ENCODE assay signal across 1 cellular context in the genomic region with DNA sequence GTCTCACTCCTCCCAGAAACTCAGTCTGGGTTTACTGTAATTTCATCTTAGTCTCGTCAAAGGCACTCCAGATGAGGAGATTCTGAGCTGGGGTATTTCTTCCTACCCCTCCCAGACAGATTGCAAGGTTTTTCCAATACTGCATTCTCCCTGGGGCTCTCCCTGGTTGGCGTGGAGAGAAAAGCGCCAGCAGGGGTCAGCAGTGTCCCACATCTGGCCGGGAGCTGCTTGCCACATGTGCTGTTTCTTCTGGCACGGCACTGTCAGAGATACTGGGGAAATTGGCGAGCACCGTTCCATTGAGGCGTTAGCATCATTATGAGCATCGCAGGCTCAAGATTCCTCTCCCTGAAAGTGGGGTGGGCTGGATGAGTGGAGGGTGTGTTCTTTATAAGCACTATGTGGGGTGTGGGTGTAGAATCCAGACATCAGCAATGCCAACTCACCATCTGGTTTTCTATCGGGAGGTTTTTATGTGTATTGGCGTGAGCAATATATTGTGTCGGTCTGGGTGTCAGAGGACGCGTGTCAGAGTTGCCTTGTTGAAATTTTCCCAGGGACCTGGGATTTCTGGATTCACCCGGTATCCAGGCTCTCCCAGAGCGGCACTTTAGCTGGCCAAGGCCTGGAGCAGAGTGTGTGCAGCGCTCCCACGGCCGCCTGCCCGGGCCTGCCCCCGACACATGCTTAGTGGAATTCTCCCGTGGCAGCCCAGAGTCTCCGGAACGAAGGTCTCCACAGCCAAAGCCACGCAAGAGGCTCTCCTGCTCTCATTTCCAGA.
TF ChIP-seq lines count a peak whose summit lies in the region.

No MANE protein-coding gene starts in this region.

TF ChIP-seq in H1, 55 proteins besides CTCF, POLR2A, EP300 and RAD21:
- TF ChIP-seq TEAD4 (IDR thresholded peaks at IDR 0.05; ENCODE audit: low read depth, low read length): peak; percentile 36; the same call in 1 of the 2 replicates
- peak; percentile 41; the same call in 1 of the 2 replicates for TF ChIP-seq GABPA (IDR thresholded peaks at IDR 0.05; ENCODE audit: borderline replicate concordance, insufficient read depth, low read length)
- TF ChIP-seq USF2 (IDR thresholded peaks at IDR 0.05; ENCODE audit: low read length): no peak
- TF ChIP-seq SUZ12 (IDR thresholded peaks at IDR 0.05; ENCODE audit: low read length): no peak
- peak; percentile 92 for TF ChIP-seq MAX (IDR thresholded peaks at IDR 0.05)
- 0 out of 2 replicates have a peak, but pooled peaks have one; percentile 12 for TF ChIP-seq TBP (IDR thresholded peaks at IDR 0.05; ENCODE audit: low read depth, low read length)
- peak; percentile 67 to 91; a peak in 2 of 4 replicates for TF ChIP-seq SIN3A (conservative IDR thresholded peaks at IDR 0.05 in 1 of 2, IDR thresholded peaks at IDR 0.05 in 1 of 2; ENCODE audit: low read depth in 1 of 2, low read length in 2 of 2)
- no peak for TF ChIP-seq CBX5 (IDR thresholded peaks at IDR 0.05; ENCODE audit: low read depth, low read length)
- TF ChIP-seq ASH2L (IDR thresholded peaks at IDR 0.05; ENCODE audit: low read length): peak; percentile 28
- no peak for TF ChIP-seq HDAC6 (IDR thresholded peaks at IDR 0.05; ENCODE audit: low read depth, low read length)
- peak; percentile 22; the same call in 1 of the 2 replicates for TF ChIP-seq CEBPB (IDR thresholded peaks at IDR 0.05; ENCODE audit: low read depth, low read length)
- TF ChIP-seq RFX5 (IDR thresholded peaks at IDR 0.05; ENCODE audit: borderline replicate concordance, low read depth, low read length): no peak
- TF ChIP-seq JUN (IDR thresholded peaks at IDR 0.05; ENCODE audit: low read depth, low read length): no peak
- TF ChIP-seq ATF2 (IDR thresholded peaks at IDR 0.05; ENCODE audit: low read length): no peak
- TF ChIP-seq BCL11A (IDR thresholded peaks at IDR 0.05; ENCODE audit: low read depth in 2 of 2, low read length in 2 of 2): no peak
- no peak for TF ChIP-seq GTF2F1 (IDR thresholded peaks at IDR 0.05; ENCODE audit: borderline replicate concordance, low read depth, low read length)
- no peak for TF ChIP-seq EZH2 (IDR thresholded peaks at IDR 0.05; ENCODE audit: low read depth, low read length, severe bottlenecking)
- no peak for TF ChIP-seq POU5F1 (IDR thresholded peaks at IDR 0.05; ENCODE audit: low read depth, low read length)
- TF ChIP-seq YY1 (IDR thresholded peaks at IDR 0.05; ENCODE audit: low read depth, low read length): no peak
- TF ChIP-seq SIRT6 (IDR thresholded peaks at IDR 0.05; ENCODE audit: low read length): no peak
- 0 out of 2 replicates have a peak, but pooled peaks have one; percentile 21 for TF ChIP-seq CREB1 (IDR thresholded peaks at IDR 0.05)
- no peak for TF ChIP-seq NRF1 (IDR thresholded peaks at IDR 0.05; ENCODE audit: low read depth, low read length)
